15 cellular contexts compared by ENCODE assay signal in genomic region chr7:822692-823276, GRCh38. TPM values are rescaled to one million over a fixed set of nuclear protein-coding genes. Genes with fewer than 3 reads are reported as not detected.
A peak's percentile ranks its signal among the peaks of the same experiment; 100 is the strongest.
DNase-seq lines count a peak whose midpoint lies in the region; ATAC-seq and TF ChIP-seq lines count a peak whose summit lies in the region.
"Had no signal": no experiment of that assay in that cellular context is flagged by ENCODE, and none has a peak within 500 bp of the region (broad histone marks: within the 10 kb centered on the region; RNA-seq: fewer than 3 reads in every experiment).

No MANE protein-coding gene starts in this region.

- peak overlapping the region; percentile 70 for H3K27ac Mint-ChIP-seq in activated naive CD4-positive, alpha-beta T cell treated with anti-CD3 and anti-CD28 coated beads, Interleukin-2, amount 50 U/mL, for 24 hours
- H3K27ac Mint-ChIP-seq in CD14-positive monocyte, result peak overlapping the region in 1 of 7 donors; percentile 5
- H3K27ac Mint-ChIP-seq in activated CD8-positive, alpha-beta T cell treated with anti-CD3 and anti-CD28 coated beads, Interleukin-2, amount 10 ng/mL, durations not matched to agents 7 days and 5 days, result no peak overlapping the region
- H3K27ac Mint-ChIP-seq: T-helper 1 cell treated with Interleukin-12 subunit alpha and Interleukin-12 subunit beta and Interleukin-4 antibody, amounts not matched to agents 30 μg/mL and 1 μg/mL, for 36 hours had no signal

- POLR2A ChIA-PET in activated CD8-positive, alpha-beta T cell treated with anti-CD3 and anti-CD28 coated beads, Interleukin-2, amount 10 ng/mL, durations not matched to agents 7 days and 5 days (lab: Charles Lee), result no interaction called here

- H3K27me3 ChIP-seq in right lobe of liver (no peaks in the 10 kb centered on the region), uterus (no peaks in the 10 kb centered on the region)
- H3K27me3 ChIP-seq: MG63, testis had no signal

- H3K27ac ChIP-seq in right lobe of liver, result peak overlapping the region in 2 of 3 donors; percentile 31 to 42
- peak overlapping the region; percentile 80 to 99 for H3K27ac ChIP-seq in uterus
- H3K27ac ChIP-seq: testis had no signal

- H3K36me3 ChIP-seq in right lobe of liver (no peaks in the 10 kb centered on the region), uterus (no peaks in the 10 kb centered on the region)

- ATAC-seq in right lobe of liver, result peak; percentile 23 to 61 (median 52)
- ATAC-seq in activated CD8-positive, alpha-beta T cell treated with anti-CD3 and anti-CD28 coated beads, Interleukin-2, amount 10 ng/mL, durations not matched to agents 7 days and 5 days, result no peak
- ATAC-seq: naive thymus-derived CD8-positive, alpha-beta T cell had no signal

- H3K9me3 ChIP-seq in right lobe of liver (no peaks in the 10 kb centered on the region), uterus (no peaks in the 10 kb centered on the region)
- H3K9me3 ChIP-seq: Caco-2, MG63, testis had no signal

- DNase-seq in activated naive CD4-positive, alpha-beta T cell treated with Interleukin-2 at 50 U/mL for 16 hours, result no peak
- DNase-seq in epithelial cell of proximal tubule (ENCODE audit: low read depth) (no peak), right lobe of liver (peak in 2 of 3 donors; percentile 53 to 67), uterus (no peak), CD14-positive monocyte (ENCODE audit: low spot score) (no peak), NCI-H2196 treated with DMSO at 0.1 percent for 48 hours (lab: John Stamatoyannopoulos, UW; ENCODE audit: unreplicated experiment) (no peak)
- DNase-seq in activated CD8-positive, alpha-beta T cell treated with anti-CD3 and anti-CD28 coated beads, Interleukin-2, amount 10 ng/mL, durations not matched to agents 7 days and 5 days, result no peak
- DNase-seq: activated CD4-positive, alpha-beta T cell treated with anti-CD3 and anti-CD28 coated beads, Interleukin-2, amount 50 U/mL, for 4 hours; Caco-2; MG63; NCI-H2227 treated with DMSO at 0.1 percent for 48 hours; testis had no signal

- H3K36me3 Mint-ChIP-seq in activated naive CD4-positive, alpha-beta T cell treated with anti-CD3 and anti-CD28 coated beads, Interleukin-2, amount 50 U/mL, for 24 hours, result peaks cover 20% of the 10 kb centered on the region
- peaks cover 57 to 72% of the 10 kb centered on the region in 2 donors for H3K36me3 Mint-ChIP-seq in CD14-positive monocyte
- H3K36me3 Mint-ChIP-seq in activated CD8-positive, alpha-beta T cell treated with anti-CD3 and anti-CD28 coated beads, Interleukin-2, amount 10 ng/mL, durations not matched to agents 7 days and 5 days (ENCODE audit: low read depth), result peaks cover 16% of the 10 kb centered on the region

- peaks cover 86% of the 10 kb centered on the region for H3K4me1 Mint-ChIP-seq in activated naive CD4-positive, alpha-beta T cell treated with anti-CD3 and anti-CD28 coated beads, Interleukin-2, amount 50 U/mL, for 24 hours
- H3K4me1 Mint-ChIP-seq in CD14-positive monocyte, result peaks cover 19% of the 10 kb centered on the region
- H3K4me1 Mint-ChIP-seq in activated CD8-positive, alpha-beta T cell treated with anti-CD3 and anti-CD28 coated beads, Interleukin-2, amount 10 ng/mL, durations not matched to agents 7 days and 5 days (ENCODE audit: low read depth), result peaks cover 16% of the 10 kb centered on the region

- WGBS in right lobe of liver (ENCODE audit: insufficient coverage, low coverage, low lambda C conversion rate, missing lambda C conversion rate), result 70% methylated on average over 18 of the region's 32 CpGs

- intact Hi-C loops in right lobe of liver (cut with DNase I), result no loop called here
- intact Hi-C loops in uterus (cut with DNase I; ENCODE audit: low total_unique reads), result no loop called here
- intact Hi-C loops in CD14-positive monocyte (cut with micrococcal nuclease), result no loop called here

- H3K4me1 ChIP-seq in right lobe of liver (peaks cover 0 to 28% (median 2%) of the 10 kb centered on the region in 4 donors), uterus (peaks cover 0 to 14% of the 10 kb centered on the region in 2 donors)
- H3K4me1 ChIP-seq: Caco-2, testis had no signal

- CTCF ChIA-PET in activated CD8-positive, alpha-beta T cell treated with anti-CD3 and anti-CD28 coated beads, Interleukin-2, amount 10 ng/mL, durations not matched to agents 7 days and 5 days (lab: Charles Lee), result no interaction called here

- TF ChIP-seq POLR2A in right lobe of liver (IDR thresholded peaks at IDR 0.05), result no peak
- TF ChIP-seq POLR2A in uterus (IDR thresholded peaks at IDR 0.05), result no peak

- H3K4me3 Mint-ChIP-seq in activated naive CD4-positive, alpha-beta T cell treated with anti-CD3 and anti-CD28 coated beads, Interleukin-2, amount 50 U/mL, for 24 hours, result no peak overlapping the region
- H3K4me3 Mint-ChIP-seq in CD14-positive monocyte, result peak overlapping the region in 1 of 2 donors; percentile 7
- H3K4me3 Mint-ChIP-seq in activated CD8-positive, alpha-beta T cell treated with anti-CD3 and anti-CD28 coated beads, Interleukin-2, amount 10 ng/mL, durations not matched to agents 7 days and 5 days, result no peak overlapping the region
- H3K4me3 Mint-ChIP-seq: T-helper 1 cell treated with Interleukin-12 subunit alpha and Interleukin-12 subunit beta and Interleukin-4 antibody, amounts not matched to agents 30 μg/mL and 1 μg/mL, for 36 hours had no signal

- no peaks in the 10 kb centered on the region for H3K9me3 Mint-ChIP-seq in activated naive CD4-positive, alpha-beta T cell treated with anti-CD3 and anti-CD28 coated beads, Interleukin-2, amount 50 U/mL, for 24 hours
- H3K9me3 Mint-ChIP-seq in CD14-positive monocyte, result peaks cover 0 to 5% (median 1%) of the 10 kb centered on the region in 7 donors
- H3K9me3 Mint-ChIP-seq in activated CD8-positive, alpha-beta T cell treated with anti-CD3 and anti-CD28 coated beads, Interleukin-2, amount 10 ng/mL, durations not matched to agents 7 days and 5 days (ENCODE audit: insufficient read depth), result no peaks in the 10 kb centered on the region
- H3K9me3 Mint-ChIP-seq: naive thymus-derived CD8-positive, alpha-beta T cell; T-helper 1 cell treated with Interleukin-12 subunit alpha and Interleukin-12 subunit beta and Interleukin-4 antibody, amounts not matched to agents 30 μg/mL and 1 μg/mL, for 36 hours had no signal

- no peaks in the 10 kb centered on the region for H3K27me3 Mint-ChIP-seq in activated naive CD4-positive, alpha-beta T cell treated with anti-CD3 and anti-CD28 coated beads, Interleukin-2, amount 50 U/mL, for 24 hours
- peaks cover 18 to 44% (median 23%) of the 10 kb centered on the region in 3 donors for H3K27me3 Mint-ChIP-seq in CD14-positive monocyte (ENCODE audit: low read depth in 3 of 3)
- peaks cover 5% of the 10 kb centered on the region for H3K27me3 Mint-ChIP-seq in activated CD8-positive, alpha-beta T cell treated with anti-CD3 and anti-CD28 coated beads, Interleukin-2, amount 10 ng/mL, durations not matched to agents 7 days and 5 days (ENCODE audit: low read depth)

- TF ChIP-seq CTCF in epithelial cell of proximal tubule (conservative IDR thresholded peaks at IDR 0.05; ENCODE audit: low read depth, low read length) (peak; percentile 15), right lobe of liver (IDR thresholded peaks at IDR 0.05) (no peak), uterus (IDR thresholded peaks at IDR 0.05) (no peak), CD14-positive monocyte (IDR thresholded peaks at IDR 0.05) (no peak)

- H3K4me3 ChIP-seq in epithelial cell of proximal tubule (ENCODE audit: low read depth, low read length) (no peak overlapping the region), right lobe of liver (no peak overlapping the region), uterus (no peak overlapping the region)
- H3K4me3 ChIP-seq: MG63, testis had no signal

RNA-seq across cellular contexts. Expression of gene SUN1, which starts 9.5 kb away (rescaled TPM):
- total RNA-seq in epithelial cell of proximal tubule, result 117 and 270 TPM in 2 replicates
- 10 to 100 TPM; 33.4 to 54.0 (median 48.7) TPM for total RNA-seq in right lobe of liver
- 100 to 1,000 TPM; 139 to 624 (median 446) TPM for total RNA-seq in uterus
- 10 to 100 TPM; 44.2 to 51.5 TPM for polyA plus RNA-seq in CD14-positive monocyte
- 10 to 100 TPM; 38.4 to 39.7 TPM for total RNA-seq in activated CD8-positive, alpha-beta T cell treated with anti-CD3 and anti-CD28 coated beads, Interleukin-2, amount 10 ng/mL, durations not matched to agents 7 days and 5 days

RNA-seq across cellular contexts. Expression of gene GET4, which starts 53.6 kb away (rescaled TPM):
- total RNA-seq in epithelial cell of proximal tubule (32.6 and 42.2 TPM in 2 replicates), right lobe of liver (10 to 100 TPM; 15.6 to 38.3 (median 28.3) TPM), uterus (10 to 100 TPM in 3 of 4 donors, 1 to 10 TPM in 1; 6.1 to 39.4 (median 26.7) TPM)
- polyA plus RNA-seq in CD14-positive monocyte, result 10 to 100 TPM; 20.1 to 25.5 TPM
- total RNA-seq in activated CD8-positive, alpha-beta T cell treated with anti-CD3 and anti-CD28 coated beads, Interleukin-2, amount 10 ng/mL, durations not matched to agents 7 days and 5 days, result 10 to 100 TPM; 32.2 to 38.3 TPM

Comparison
In these comparisons a context has a peak if more than half of its experiments do, and no peak if none do; other contexts are left out.
1. DNase-seq: peak in right lobe of liver (2 of 3); none in activated naive CD4-positive, alpha-beta T cell treated with Interleukin-2 at 50 U/mL for 16 hours (single experiment), epithelial cell of proximal tubule (single experiment), uterus (0 of 2), CD14-positive monocyte (single experiment), activated CD8-positive, alpha-beta T cell treated with anti-CD3 and anti-CD28 coated beads, Interleukin-2, amount 10 ng/mL, durations not matched to agents 7 days and 5 days (single experiment) and NCI-H2196 treated with DMSO at 0.1 percent for 48 hours (single experiment).